ENCODE assay signal across 1 cellular context in genomic region chr19:17305517-17306284, GRCh38.
TF ChIP-seq lines count a peak whose summit lies in the region.

Gene MRPL34, plus strand, starts transcription at chr19:17305872. Its CDS starts 21 bp downstream, at chr19:17305893.

TF ChIP-seq in HepG2, 621 proteins besides CTCF, POLR2A, EP300 and RAD21 (continued from another document and continues in another):
- TF ChIP-seq, protein P1, sequence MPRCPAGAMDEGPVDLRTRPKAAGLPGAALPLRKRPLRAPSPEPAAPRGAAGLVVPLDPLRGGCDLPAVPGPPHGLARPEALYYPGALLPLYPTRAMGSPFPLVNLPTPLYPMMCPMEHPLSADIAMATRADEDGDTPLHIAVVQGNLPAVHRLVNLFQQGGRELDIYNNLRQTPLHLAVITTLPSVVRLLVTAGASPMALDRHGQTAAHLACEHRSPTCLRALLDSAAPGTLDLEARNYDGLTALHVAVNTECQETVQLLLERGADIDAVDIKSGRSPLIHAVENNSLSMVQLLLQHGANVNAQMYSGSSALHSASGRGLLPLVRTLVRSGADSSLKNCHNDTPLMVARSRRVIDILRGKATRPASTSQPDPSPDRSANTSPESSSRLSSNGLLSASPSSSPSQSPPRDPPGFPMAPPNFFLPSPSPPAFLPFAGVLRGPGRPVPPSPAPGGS (CRISPR knock-in tag; IDR thresholded peaks at IDR 0.05), result peak; percentile 56; the same call in 1 of the 2 replicates
- no peak for TF ChIP-seq TMF1 (CRISPR knock-in tag; IDR thresholded peaks at IDR 0.05; ENCODE audit: low read depth)
- no peak for TF ChIP-seq NR0B2 (CRISPR knock-in tag; IDR thresholded peaks at IDR 0.05)
- 0 out of 2 replicates have a peak, but pooled peaks have one; percentile 44 for TF ChIP-seq ZNF225 (CRISPR knock-in tag; IDR thresholded peaks at IDR 0.05)
- peak; percentile 62 for TF ChIP-seq BCL6 (CRISPR knock-in tag; IDR thresholded peaks at IDR 0.05)
- TF ChIP-seq ZNF747 (CRISPR knock-in tag; IDR thresholded peaks at IDR 0.05; ENCODE audit: borderline replicate concordance), result no peak; the same call in 1 of the 2 replicates
- no peak for TF ChIP-seq NR1H2 (CRISPR knock-in tag; IDR thresholded peaks at IDR 0.05; ENCODE audit: borderline replicate concordance, low read depth)
- TF ChIP-seq HDAC6 (IDR thresholded peaks at IDR 0.05; ENCODE audit: low read depth, low read length), result no peak
- TF ChIP-seq SIN3B (IDR thresholded peaks at IDR 0.05; ENCODE audit: low read length), result no peak
- TF ChIP-seq, protein P2, sequence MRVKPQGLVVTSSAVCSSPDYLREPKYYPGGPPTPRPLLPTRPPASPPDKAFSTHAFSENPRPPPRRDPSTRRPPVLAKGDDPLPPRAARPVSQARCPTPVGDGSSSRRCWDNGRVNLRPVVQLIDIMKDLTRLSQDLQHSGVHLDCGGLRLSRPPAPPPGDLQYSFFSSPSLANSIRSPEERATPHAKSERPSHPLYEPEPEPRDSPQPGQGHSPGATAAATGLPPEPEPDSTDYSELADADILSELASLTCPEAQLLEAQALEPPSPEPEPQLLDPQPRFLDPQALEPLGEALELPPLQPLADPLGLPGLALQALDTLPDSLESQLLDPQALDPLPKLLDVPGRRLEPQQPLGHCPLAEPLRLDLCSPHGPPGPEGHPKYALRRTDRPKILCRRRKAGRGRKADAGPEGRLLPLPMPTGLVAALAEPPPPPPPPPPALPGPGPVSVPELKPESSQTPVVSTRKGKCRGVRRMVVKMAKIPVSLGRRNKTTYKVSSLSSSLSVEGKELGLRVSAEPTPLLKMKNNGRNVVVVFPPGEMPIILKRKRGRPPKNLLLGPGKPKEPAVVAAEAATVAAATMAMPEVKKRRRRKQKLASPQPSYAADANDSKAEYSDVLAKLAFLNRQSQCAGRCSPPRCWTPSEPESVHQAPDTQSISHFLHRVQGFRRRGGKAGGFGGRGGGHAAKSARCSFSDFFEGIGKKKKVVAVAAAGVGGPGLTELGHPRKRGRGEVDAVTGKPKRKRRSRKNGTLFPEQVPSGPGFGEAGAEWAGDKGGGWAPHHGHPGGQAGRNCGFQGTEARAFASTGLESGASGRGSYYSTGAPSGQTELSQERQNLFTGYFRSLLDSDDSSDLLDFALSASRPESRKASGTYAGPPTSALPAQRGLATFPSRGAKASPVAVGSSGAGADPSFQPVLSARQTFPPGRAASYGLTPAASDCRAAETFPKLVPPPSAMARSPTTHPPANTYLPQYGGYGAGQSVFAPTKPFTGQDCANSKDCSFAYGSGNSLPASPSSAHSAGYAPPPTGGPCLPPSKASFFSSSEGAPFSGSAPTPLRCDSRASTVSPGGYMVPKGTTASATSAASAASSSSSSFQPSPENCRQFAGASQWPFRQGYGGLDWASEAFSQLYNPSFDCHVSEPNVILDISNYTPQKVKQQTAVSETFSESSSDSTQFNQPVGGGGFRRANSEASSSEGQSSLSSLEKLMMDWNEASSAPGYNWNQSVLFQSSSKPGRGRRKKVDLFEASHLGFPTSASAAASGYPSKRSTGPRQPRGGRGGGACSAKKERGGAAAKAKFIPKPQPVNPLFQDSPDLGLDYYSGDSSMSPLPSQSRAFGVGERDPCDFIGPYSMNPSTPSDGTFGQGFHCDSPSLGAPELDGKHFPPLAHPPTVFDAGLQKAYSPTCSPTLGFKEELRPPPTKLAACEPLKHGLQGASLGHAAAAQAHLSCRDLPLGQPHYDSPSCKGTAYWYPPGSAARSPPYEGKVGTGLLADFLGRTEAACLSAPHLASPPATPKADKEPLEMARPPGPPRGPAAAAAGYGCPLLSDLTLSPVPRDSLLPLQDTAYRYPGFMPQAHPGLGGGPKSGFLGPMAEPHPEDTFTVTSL (CRISPR knock-in tag; IDR thresholded peaks at IDR 0.05; ENCODE audit: borderline replicate concordance), result no peak; the same call in 1 of the 2 replicates
- TF ChIP-seq NPAS2 (CRISPR knock-in tag; IDR thresholded peaks at IDR 0.05; ENCODE audit: borderline replicate concordance), result no peak
- TF ChIP-seq, protein P3, sequence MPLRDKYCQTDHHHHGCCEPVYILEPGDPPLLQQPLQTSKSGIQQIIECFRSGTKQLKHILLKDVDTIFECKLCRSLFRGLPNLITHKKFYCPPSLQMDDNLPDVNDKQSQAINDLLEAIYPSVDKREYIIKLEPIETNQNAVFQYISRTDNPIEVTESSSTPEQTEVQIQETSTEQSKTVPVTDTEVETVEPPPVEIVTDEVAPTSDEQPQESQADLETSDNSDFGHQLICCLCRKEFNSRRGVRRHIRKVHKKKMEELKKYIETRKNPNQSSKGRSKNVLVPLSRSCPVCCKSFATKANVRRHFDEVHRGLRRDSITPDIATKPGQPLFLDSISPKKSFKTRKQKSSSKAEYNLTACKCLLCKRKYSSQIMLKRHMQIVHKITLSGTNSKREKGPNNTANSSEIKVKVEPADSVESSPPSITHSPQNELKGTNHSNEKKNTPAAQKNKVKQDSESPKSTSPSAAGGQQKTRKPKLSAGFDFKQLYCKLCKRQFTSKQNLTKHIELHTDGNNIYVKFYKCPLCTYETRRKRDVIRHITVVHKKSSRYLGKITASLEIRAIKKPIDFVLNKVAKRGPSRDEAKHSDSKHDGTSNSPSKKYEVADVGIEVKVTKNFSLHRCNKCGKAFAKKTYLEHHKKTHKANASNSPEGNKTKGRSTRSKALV (CRISPR knock-in tag; IDR thresholded peaks at IDR 0.05), result peak; percentile 59
- TF ChIP-seq, protein P4, sequence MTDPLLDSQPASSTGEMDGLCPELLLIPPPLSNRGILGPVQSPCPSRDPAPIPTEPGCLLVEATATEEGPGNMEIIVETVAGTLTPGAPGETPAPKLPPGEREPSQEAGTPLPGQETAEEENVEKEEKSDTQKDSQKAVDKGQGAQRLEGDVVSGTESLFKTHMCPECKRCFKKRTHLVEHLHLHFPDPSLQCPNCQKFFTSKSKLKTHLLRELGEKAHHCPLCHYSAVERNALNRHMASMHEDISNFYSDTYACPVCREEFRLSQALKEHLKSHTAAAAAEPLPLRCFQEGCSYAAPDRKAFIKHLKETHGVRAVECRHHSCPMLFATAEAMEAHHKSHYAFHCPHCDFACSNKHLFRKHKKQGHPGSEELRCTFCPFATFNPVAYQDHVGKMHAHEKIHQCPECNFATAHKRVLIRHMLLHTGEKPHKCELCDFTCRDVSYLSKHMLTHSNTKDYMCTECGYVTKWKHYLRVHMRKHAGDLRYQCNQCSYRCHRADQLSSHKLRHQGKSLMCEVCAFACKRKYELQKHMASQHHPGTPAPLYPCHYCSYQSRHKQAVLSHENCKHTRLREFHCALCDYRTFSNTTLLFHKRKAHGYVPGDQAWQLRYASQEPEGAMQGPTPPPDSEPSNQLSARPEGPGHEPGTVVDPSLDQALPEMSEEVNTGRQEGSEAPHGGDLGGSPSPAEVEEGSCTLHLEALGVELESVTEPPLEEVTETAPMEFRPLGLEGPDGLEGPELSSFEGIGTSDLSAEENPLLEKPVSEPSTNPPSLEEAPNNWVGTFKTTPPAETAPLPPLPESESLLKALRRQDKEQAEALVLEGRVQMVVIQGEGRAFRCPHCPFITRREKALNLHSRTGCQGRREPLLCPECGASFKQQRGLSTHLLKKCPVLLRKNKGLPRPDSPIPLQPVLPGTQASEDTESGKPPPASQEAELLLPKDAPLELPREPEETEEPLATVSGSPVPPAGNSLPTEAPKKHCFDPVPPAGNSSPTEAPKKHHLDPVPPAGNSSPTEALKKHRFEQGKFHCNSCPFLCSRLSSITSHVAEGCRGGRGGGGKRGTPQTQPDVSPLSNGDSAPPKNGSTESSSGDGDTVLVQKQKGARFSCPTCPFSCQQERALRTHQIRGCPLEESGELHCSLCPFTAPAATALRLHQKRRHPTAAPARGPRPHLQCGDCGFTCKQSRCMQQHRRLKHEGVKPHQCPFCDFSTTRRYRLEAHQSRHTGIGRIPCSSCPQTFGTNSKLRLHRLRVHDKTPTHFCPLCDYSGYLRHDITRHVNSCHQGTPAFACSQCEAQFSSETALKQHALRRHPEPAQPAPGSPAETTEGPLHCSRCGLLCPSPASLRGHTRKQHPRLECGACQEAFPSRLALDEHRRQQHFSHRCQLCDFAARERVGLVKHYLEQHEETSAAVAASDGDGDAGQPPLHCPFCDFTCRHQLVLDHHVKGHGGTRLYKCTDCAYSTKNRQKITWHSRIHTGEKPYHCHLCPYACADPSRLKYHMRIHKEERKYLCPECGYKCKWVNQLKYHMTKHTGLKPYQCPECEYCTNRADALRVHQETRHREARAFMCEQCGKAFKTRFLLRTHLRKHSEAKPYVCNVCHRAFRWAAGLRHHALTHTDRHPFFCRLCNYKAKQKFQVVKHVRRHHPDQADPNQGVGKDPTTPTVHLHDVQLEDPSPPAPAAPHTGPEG (CRISPR knock-in tag; IDR thresholded peaks at IDR 0.05), result peak; percentile 89
- peak; percentile 11; the same call in 1 of the 2 replicates for TF ChIP-seq ZNF546 (CRISPR knock-in tag; conservative IDR thresholded peaks at IDR 0.05)
- peak; percentile 92 for TF ChIP-seq ZNF781 (CRISPR knock-in tag; IDR thresholded peaks at IDR 0.05; ENCODE audit: borderline replicate concordance, not compliant biosample characterization)
- TF ChIP-seq CBX1 (IDR thresholded peaks at IDR 0.05; ENCODE audit: low read depth), result no peak
- 0 out of 2 replicates have a peak, but pooled peaks have one; percentile 51 for TF ChIP-seq ZNF792 (CRISPR knock-in tag; IDR thresholded peaks at IDR 0.05)
- peak; percentile 86; the same call in 1 of the 2 replicates for TF ChIP-seq ZFP91 (CRISPR knock-in tag; IDR thresholded peaks at IDR 0.05; ENCODE audit: borderline replicate concordance)
- peak; percentile 37; the same call in 1 of the 2 replicates for TF ChIP-seq SNAPC2 (CRISPR knock-in tag; IDR thresholded peaks at IDR 0.05)
- no peak for TF ChIP-seq ARNT (IDR thresholded peaks at IDR 0.05)
- TF ChIP-seq ZNF577 (CRISPR knock-in tag; IDR thresholded peaks at IDR 0.05; ENCODE audit: borderline replicate concordance, low read depth), result no peak
- TF ChIP-seq ADNP (CRISPR knock-in tag; IDR thresholded peaks at IDR 0.05), result no peak; the same call in 1 of the 2 replicates
- no peak for TF ChIP-seq SOX13 (IDR thresholded peaks at IDR 0.05)
- TF ChIP-seq SOX13 (CRISPR knock-in tag; conservative IDR thresholded peaks at IDR 0.05 in 1 of 2, IDR thresholded peaks at IDR 0.05 in 1 of 2), result 0 out of 4 replicates have a peak, but pooled peaks of 1 of the 2 experiments have one; percentile 54
- TF ChIP-seq KDM2A (CRISPR knock-in tag; IDR thresholded peaks at IDR 0.05; ENCODE audit: borderline replicate concordance, low read depth), result peak; percentile 58; the same call in 1 of the 2 replicates
- peak; percentile 28; the same call in 1 of the 2 replicates for TF ChIP-seq TBX2 (CRISPR knock-in tag; IDR thresholded peaks at IDR 0.05; ENCODE audit: borderline replicate concordance)
- no peak for TF ChIP-seq CBFB (CRISPR knock-in tag; IDR thresholded peaks at IDR 0.05)
- peak; percentile 94 for TF ChIP-seq ESRRA (CRISPR knock-in tag; IDR thresholded peaks at IDR 0.05; ENCODE audit: low read depth)
- TF ChIP-seq RFX5 (IDR thresholded peaks at IDR 0.05; ENCODE audit: low read depth, low read length), result 0 out of 2 replicates have a peak, but pooled peaks have one; percentile 23
- no peak for TF ChIP-seq TCF7L2 (IDR thresholded peaks at IDR 0.05; ENCODE audit: low read depth, low read length)
- no peak for TF ChIP-seq ZNF30 (CRISPR knock-in tag; IDR thresholded peaks at IDR 0.05)
- no peak for TF ChIP-seq ZNF572 (CRISPR knock-in tag; IDR thresholded peaks at IDR 0.05)
- no peak for TF ChIP-seq PRDM4 (CRISPR knock-in tag; IDR thresholded peaks at IDR 0.05; ENCODE audit: borderline replicate concordance)
